ENCODE assay signal across 10 cellular contexts in genomic region chr2:97713296-97714083, GRCh38. TPM values are rescaled to one million over a fixed set of nuclear protein-coding genes. Genes with fewer than 3 reads are reported as not detected.
DNase-seq lines count a peak whose midpoint lies in the region; ATAC-seq, FAIRE-seq and TF ChIP-seq lines count a peak whose summit lies in the region.
"Had no signal": no experiment of that assay in that cellular context is flagged by ENCODE, and none has a peak within 500 bp of the region (broad histone marks: within the 10 kb centered on the region; RNA-seq: fewer than 3 reads in every experiment).

Gene ZAP70 (plus strand): TSS chr2:97713576. CDS start chr2:97724037, 10,461 bp downstream.

- peaks cover 50% of the 10 kb centered on the region for H3K36me3 Mint-ChIP-seq in activated CD8-positive, alpha-beta T cell treated with anti-CD3 and anti-CD28 coated beads for 36 hours (ENCODE audit: low read depth)
- peaks cover 7% of the 10 kb centered on the region for H3K36me3 Mint-ChIP-seq in endothelial cell (ENCODE audit: low read depth, unreplicated experiment)

- POLR2A ChIA-PET in activated CD8-positive, alpha-beta T cell treated with anti-CD3 and anti-CD28 coated beads for 36 hours (lab: Charles Lee): interaction anchor here (0.7 to 4.5 kb wide), 19 partner anchors 9 to 124 kb away, joined by 3 to 56 read pairs (median 3); partner anchors contain the start of genes ACTR1B, ANKRD36B and COX5B

- H3K9me3 Mint-ChIP-seq in activated CD8-positive, alpha-beta T cell treated with anti-CD3 and anti-CD28 coated beads for 36 hours: peaks cover 2% of the 10 kb centered on the region
- H3K9me3 Mint-ChIP-seq in endothelial cell (ENCODE audit: unreplicated experiment): no peaks in the 10 kb centered on the region

- no peak for FAIRE-seq in D721Med (lab: Jason Lieb, UNC)

- H3K27me3 Mint-ChIP-seq in activated CD8-positive, alpha-beta T cell treated with anti-CD3 and anti-CD28 coated beads for 36 hours: no peaks in the 10 kb centered on the region
- peaks cover 14% of the 10 kb centered on the region for H3K27me3 Mint-ChIP-seq in endothelial cell (ENCODE audit: unreplicated experiment)

- CTCF ChIA-PET in activated CD8-positive, alpha-beta T cell treated with anti-CD3 and anti-CD28 coated beads for 36 hours (lab: Charles Lee): interaction anchor here (0.8 to 11.8 kb wide), 10 partner anchors 12 to 752 kb away, joined by 3 to 154 read pairs (median 12); partner anchors contain the start of gene ACTR1B

- DNase-seq in activated CD8-positive, alpha-beta T cell treated with anti-CD3 and anti-CD28 coated beads for 36 hours: peak; percentile 84
- DNase-seq in endothelial cell (ENCODE audit: low spot score) (peak; percentile 47), D721Med (ENCODE audit: insufficient read length, low spot score) (no peak), NCI-H748 (lab: John Stamatoyannopoulos, UW; ENCODE audit: unreplicated experiment) (no peak), HT-29 (ENCODE audit: low spot score) (no peak), middle frontal gyrus (ENCODE audit: extremely low spot score, low spot score) (no peak)
- peak; percentile 60 for DNase-seq in stimulated activated CD4-positive, alpha-beta T cell treated with anti-CD3 and anti-CD28 coated beads, Interleukin-4, amount 100 ng/mL, for 24 hours
- DNase-seq: erythroblast had no signal

- H3K27ac Mint-ChIP-seq in activated CD8-positive, alpha-beta T cell treated with anti-CD3 and anti-CD28 coated beads for 36 hours: peak within 1 kb of the TSS; percentile 100
- peak within 1 kb of the TSS; percentile 81 for H3K27ac Mint-ChIP-seq in endothelial cell (ENCODE audit: unreplicated experiment)

- no peak for TF ChIP-seq CTCF in activated CD8-positive, alpha-beta T cell treated with anti-CD3 and anti-CD28 coated beads for 36 hours (IDR thresholded peaks at IDR 0.05)
- TF ChIP-seq CTCF in endothelial cell (IDR thresholded peaks at IDR 0.05; ENCODE audit: unreplicated experiment) (no peak), D721Med (IDR thresholded peaks at IDR 0.05; ENCODE audit: insufficient read depth, missing control alignments) (no peak)

- H3K4me3 Mint-ChIP-seq in activated CD8-positive, alpha-beta T cell treated with anti-CD3 and anti-CD28 coated beads for 36 hours: peak within 1 kb of the TSS; percentile 89
- peak within 1 kb of the TSS; percentile 71 for H3K4me3 Mint-ChIP-seq in endothelial cell (ENCODE audit: unreplicated experiment)

- ATAC-seq in HG03354 (IDR thresholded peaks at IDR 0.05; ENCODE audit: poor library complexity, severe bottlenecking, unreplicated experiment): peak; percentile 49
- peak; percentile 62 for ATAC-seq in activated CD8-positive, alpha-beta T cell treated with anti-CD3 and anti-CD28 coated beads for 36 hours

- peaks cover 52% of the 10 kb centered on the region for H3K4me1 Mint-ChIP-seq in activated CD8-positive, alpha-beta T cell treated with anti-CD3 and anti-CD28 coated beads for 36 hours (ENCODE audit: low read depth)
- peaks cover 65% of the 10 kb centered on the region for H3K4me1 Mint-ChIP-seq in endothelial cell (ENCODE audit: unreplicated experiment)

- intact Hi-C loops in activated CD8-positive, alpha-beta T cell treated with anti-CD3 and anti-CD28 coated beads for 36 hours (cut with micrococcal nuclease): loop anchor here (5.0 kb wide), 1 partner anchor 34 kb away; no protein-coding TSS in a partner anchor

RNA-seq across cellular contexts. Expression of gene ZAP70, which starts in this region (rescaled TPM):
- 100 to 1,000 TPM; 218 TPM for total RNA-seq in activated CD8-positive, alpha-beta T cell treated with anti-CD3 and anti-CD28 coated beads for 36 hours
- 93.4 TPM for total RNA-seq in endothelial cell (ENCODE audit: unreplicated experiment)
- 1.8 TPM in 1 of 2 replicates, not detected in the other for total RNA-seq in HT-29 (2014; rRNA removed; shearing (Covaris generic))
- total RNA-seq: pulmonary artery endothelial cell had no signal

Comparison
In these comparisons a context has a peak if more than half of its experiments do, and no peak if none do; other contexts are left out.
1. RNA of gene ZAP70 (total RNA-seq): 218 TPM in activated CD8-positive, alpha-beta T cell treated with anti-CD3 and anti-CD28 coated beads for 36 hours and 93.4 TPM in endothelial cell (single experiment); 1.8 TPM in HT-29; every median in the first group is over 10 times any median in the second.
2. DNase-seq: peak in activated CD8-positive, alpha-beta T cell treated with anti-CD3 and anti-CD28 coated beads for 36 hours (single experiment), endothelial cell (single experiment) and stimulated activated CD4-positive, alpha-beta T cell treated with anti-CD3 and anti-CD28 coated beads, Interleukin-4, amount 100 ng/mL, for 24 hours (single experiment); none in D721Med (single experiment), NCI-H748 (single experiment), HT-29 (single experiment) and middle frontal gyrus (single experiment).